Comparison of ENCODE assay signal across 12 cellular contexts in genomic region chr22:24095816-24096215, GRCh38.
"Had no signal": no experiment of that assay in that cellular context is flagged by ENCODE, and none has a peak within 500 bp of the region (broad histone marks: within the 10 kb centered on the region; RNA-seq: fewer than 3 reads in every experiment).

No MANE protein-coding gene starts in this region.

- H3K4me3 ChIP-seq: body of pancreas, gastroesophageal sphincter, heart left ventricle, mucosa of descending colon, ovary had no signal

- ATAC-seq: activated CD4-positive, CD25-positive, alpha-beta regulatory T cell treated with anti-CD3 and anti-CD28 coated beads, Interleukin-2, amount 50 U/mL, for 24 hours; body of pancreas; gastroesophageal sphincter; heart left ventricle; mucosa of descending colon; stimulated activated naive B cell treated with anti-CD40 and anti-IgM and Interleukin-4, amounts not matched to agents 10 μg/mL and 1 μg/mL and 100 μg/mL, for 72 hours had no signal

- DNase-seq: activated CD8-positive, alpha-beta memory T cell treated with anti-CD3 and anti-CD28 coated beads for 24 hours; activated naive CD4-positive, alpha-beta T cell; body of pancreas; central memory CD4-positive, alpha-beta T cell; erythroblast; mucosa of descending colon; naive B cell; stimulated activated naive B cell treated with anti-CD40 and anti-IgM and Interleukin-4, amounts not matched to agents 10 μg/mL and 1 μg/mL and 100 μg/mL, for 72 hours had no signal

- H3K9me3 ChIP-seq: body of pancreas, gastroesophageal sphincter, heart left ventricle, mucosa of descending colon, ovary had no signal

- H3K36me3 ChIP-seq: ovary had no signal

- H3K4me1 ChIP-seq: gastroesophageal sphincter had no signal

- H3K27ac ChIP-seq: body of pancreas, gastroesophageal sphincter, heart left ventricle, ovary had no signal

- H3K27me3 ChIP-seq: body of pancreas, gastroesophageal sphincter, heart left ventricle, ovary had no signal
